ENCODE assay signal across 9 cellular contexts in genomic region chr5:163506726-163507125, GRCh38. TPM values are rescaled to one million over a fixed set of nuclear protein-coding genes. Genes with fewer than 3 reads are reported as not detected.
DNase-seq lines count a peak whose midpoint lies in the region; ATAC-seq, FAIRE-seq and TF ChIP-seq lines count a peak whose summit lies in the region.
"Had no signal": no experiment of that assay in that cellular context is flagged by ENCODE, and none has a peak within 500 bp of the region (broad histone marks: within the 10 kb centered on the region; RNA-seq: fewer than 3 reads in every experiment).

No MANE protein-coding gene starts in this region.

- TF ChIP-seq POLR2A in endothelial cell of umbilical vein (IDR thresholded peaks at IDR 0.05; ENCODE audit: low read depth, low read length) (no peak), ovary (IDR thresholded peaks at IDR 0.05) (no peak)

- TF ChIP-seq EP300 in SK-N-SH (IDR thresholded peaks at IDR 0.05; ENCODE audit: borderline replicate concordance in 1 of 2, low read depth in 1 of 2, low read length in 1 of 2) (no peak), ovary (IDR thresholded peaks at IDR 0.05) (no peak)

- H3K27ac ChIP-seq in SK-N-SH (ENCODE audit: low read depth in 2 of 2, low read length in 1 of 2) (peak overlapping the region; percentile 88 to 92; a peak in 3 of 4 replicates), endothelial cell of umbilical vein (ENCODE audit: insufficient read depth, low read depth, low read length) (peak overlapping the region; percentile 70), ovary (peak overlapping the region in 1 of 2 donors; percentile 98)

- dilution Hi-C loops in endothelial cell of umbilical vein (cut with MboI; ENCODE audit: extremely low pct_ligation_motif_present, low sequenced_read_pairs): no loop called here

- H3K9ac ChIP-seq in SK-N-SH: peak overlapping the region; percentile 87
- H3K9ac ChIP-seq in endothelial cell of umbilical vein (replicated peaks; ENCODE audit: extremely low read depth, insufficient read depth, low read length): peak overlapping the region; percentile 84

- H3K9me1 ChIP-seq in endothelial cell of umbilical vein (replicated peaks; ENCODE audit: control insufficient read depth, extremely low read depth, insufficient read depth, low read length): no peaks in the 10 kb centered on the region

- H3K9me2 ChIP-seq in SK-N-SH: no peaks in the 10 kb centered on the region

- no peak overlapping the region for H2AFZ ChIP-seq in SK-N-SH (ENCODE audit: low read depth)
- no peak overlapping the region for H2AFZ ChIP-seq in endothelial cell of umbilical vein (ENCODE audit: low read depth, low read length)

- no TSS peak for BruUV-seq in endothelial cell of umbilical vein (replicated peaks; lab: Mats Ljungman, UMichigan)

- peaks cover 55% of the 10 kb centered on the region for H4K20me1 ChIP-seq in SK-N-SH (ENCODE audit: insufficient read depth)
- H4K20me1 ChIP-seq in endothelial cell of umbilical vein (replicated peaks; ENCODE audit: control insufficient read depth, extremely low read depth, insufficient read depth, low read length): peaks cover 4% of the 10 kb centered on the region

- peaks cover 13% of the 10 kb centered on the region for H3F3A ChIP-seq in SK-N-SH (replicated peaks; ENCODE audit: insufficient read depth)

- POLR2A ChIA-PET in SK-N-SH (lab: Yijun Ruan, JAX) (interaction anchor here (1.5 kb wide), 1 partner anchor 46 kb away, joined by 3 read pairs; the partner anchor contains the start of gene HMMR), endothelial cell of umbilical vein (lab: Charles Lee) (no interaction called here)

- ATAC-seq in SK-N-SH treated with all-trans-retinoic acid at 6 μM for 48 hours (no peak), HG03095 (IDR thresholded peaks at IDR 0.05; ENCODE audit: unreplicated experiment) (no peak)

- no peak for TF ChIP-seq RAD21 in SK-N-SH (IDR thresholded peaks at IDR 0.05; ENCODE audit: low read length)

- intact Hi-C loops in endothelial cell of umbilical vein (cut with micrococcal nuclease) (loop anchor here (5.0 kb wide), 1 partner anchor 696 kb away; no protein-coding TSS in a partner anchor), ovary (cut with DNase I) (loop anchor here in 2 of 4 donors (5.0 to 10.0 kb wide), 2 partner anchors 44 to 72 kb away; partner anchors contain the start of genes CCNG1 (in 1 of the 2), HMMR (in 1 of the 2) and NUDCD2 (in 1 of the 2))

- CTCF ChIA-PET in SK-N-SH (lab: Yijun Ruan, JAX): no interaction called here
- CTCF ChIA-PET in endothelial cell of umbilical vein (lab: Charles Lee): no interaction called here

- H3K27me3 ChIP-seq in SK-N-SH (ENCODE audit: insufficient read depth) (no peaks in the 10 kb centered on the region), endothelial cell of umbilical vein (ENCODE audit: control insufficient read depth in 2 of 2, insufficient read depth in 2 of 2, low read length in 2 of 2) (no peaks in the 10 kb centered on the region), ovary (no peaks in the 10 kb centered on the region)

- peaks cover 18 to 26% of the 10 kb centered on the region in 2 experiments for H3K4me1 ChIP-seq in SK-N-SH (ENCODE audit: control insufficient read depth in 1 of 2, insufficient read depth in 2 of 2, low read depth in 1 of 2, low read length in 1 of 2)
- peaks cover 37% of the 10 kb centered on the region for H3K4me1 ChIP-seq in endothelial cell of umbilical vein (ENCODE audit: control insufficient read depth, extremely low read depth, insufficient read depth, low read length)
- peaks cover 11% of the 10 kb centered on the region for H3K4me1 ChIP-seq in ovary (ENCODE audit: insufficient read depth)

- TF ChIP-seq CTCF in SK-N-SH (IDR thresholded peaks at IDR 0.05): no peak
- no peak for TF ChIP-seq CTCF in endothelial cell of umbilical vein (IDR thresholded peaks at IDR 0.05; ENCODE audit: extremely low read depth in 1 of 2, insufficient read depth in 1 of 2, low read depth in 1 of 2, low read length in 2 of 2)
- TF ChIP-seq CTCF in ovary (IDR thresholded peaks at IDR 0.05): no peak

- WGBS in SK-N-SH (ENCODE audit: low lambda C conversion rate): 13% methylated on average over 8 of the region's 8 CpGs
- 0 to 2% (median 1%) methylated on average over 8 of the region's 8 CpGs for WGBS in ovary, 3 donors

- H3K9me3 ChIP-seq in SK-N-SH (no peaks in the 10 kb centered on the region), endothelial cell of umbilical vein (replicated peaks; ENCODE audit: control insufficient read depth, insufficient read depth, low read length) (no peaks in the 10 kb centered on the region), ovary (no peaks in the 10 kb centered on the region)

- H3K36me3 ChIP-seq in SK-N-SH (replicated peaks in 1 of 2; ENCODE audit: control insufficient read depth in 1 of 2, insufficient read depth in 2 of 2, low read length in 1 of 2) (peaks cover 1 to 2% of the 10 kb centered on the region in 2 experiments), endothelial cell of umbilical vein (ENCODE audit: control insufficient read depth in 2 of 2, extremely low read depth in 1 of 2, insufficient read depth in 2 of 2, low read length in 2 of 2) (peaks cover under 1 to 2% of the 10 kb centered on the region in 2 experiments), ovary (no peaks in the 10 kb centered on the region)

- DNase-seq in SK-N-SH (no peak), RPMI7951 (ENCODE audit: low read depth) (peak; percentile 18), endothelial cell of umbilical vein (ENCODE audit: low read depth, low spot score) (peak; percentile 55), ovary (no peak), HuH-7.5 (ENCODE audit: low spot score) (no peak)
- no peak for DNase-seq in stimulated activated CD4-positive, alpha-beta T cell treated with anti-CD3 and anti-CD28 coated beads, Interleukin-1b, Interleukin-23, amount 100 ng/mL, for 48 hours

- FAIRE-seq in endothelial cell of umbilical vein (lab: Jason Lieb, UNC): no peak
- FAIRE-seq: G401.6 had no signal

- H3K4me3 ChIP-seq in SK-N-SH (ENCODE audit: low read depth in 2 of 2, low read length in 1 of 2) (peak overlapping the region; percentile 70 to 86), endothelial cell of umbilical vein (replicated peaks in 1 of 3; ENCODE audit: insufficient read depth in 1 of 3, low read depth in 1 of 3, low read length in 3 of 3) (peak overlapping the region; percentile 59 to 98 (median 72)), ovary (peak overlapping the region; percentile 85)

- H3K79me2 ChIP-seq in SK-N-SH (ENCODE audit: insufficient read depth): peaks cover 71% of the 10 kb centered on the region
- H3K79me2 ChIP-seq in endothelial cell of umbilical vein (ENCODE audit: control insufficient read depth, insufficient read depth, low read length): peaks cover 60% of the 10 kb centered on the region

- H3K4me2 ChIP-seq in SK-N-SH (peak overlapping the region; percentile 87), endothelial cell of umbilical vein (ENCODE audit: insufficient read depth, low read length) (peak overlapping the region; percentile 97)

RNA-seq across cellular contexts. Expression of gene MAT2B, which starts 1.3 kb away (rescaled TPM):
- polyA plus RNA-seq in SK-N-SH (2012; rRNA removed): 30.1 and 35.6 TPM in 2 replicates
- polyA plus RNA-seq in SK-N-SH (2012; cell fraction: cytosol; rRNA removed): 44.8 and 46.6 TPM in 2 replicates
- polyA plus RNA-seq in SK-N-SH (2012; cell fraction: nucleus; rRNA removed): 8.1 and 17.8 TPM in 2 replicates
- 59.1 and 68.0 TPM in 2 replicates for total RNA-seq in RPMI7951 (2014; rRNA removed; shearing (Covaris generic))
- total RNA-seq in endothelial cell of umbilical vein: 93.1 and 101 TPM in 2 replicates
- 33.9 and 41.5 TPM in 2 replicates for polyA plus RNA-seq in endothelial cell of umbilical vein
- polyA plus RNA-seq in endothelial cell of umbilical vein (2011; cell fraction: cytosol; rRNA removed): 55.0 and 55.8 TPM in 2 replicates
- 29.6 and 42.1 TPM in 2 replicates for polyA plus RNA-seq in endothelial cell of umbilical vein (2011; cell fraction: nucleus; rRNA removed)
- 86.7 and 111 TPM in 2 replicates for polyA plus RNA-seq in endothelial cell of umbilical vein (2012)
- polyA minus RNA-seq in endothelial cell of umbilical vein: 46.0 and 52.0 TPM in 2 replicates
- polyA minus RNA-seq in endothelial cell of umbilical vein (2011; cell fraction: cytosol; rRNA and poly(A)+ RNA removed): 18.8 TPM
- 20.0 and 24.9 TPM in 2 replicates for polyA minus RNA-seq in endothelial cell of umbilical vein (2011; cell fraction: nucleus; rRNA and poly(A)+ RNA removed)
- total RNA-seq in ovary: 10 to 100 TPM; 46.6 to 67.8 (median 54.0) TPM
- 10 to 100 TPM; 81.6 to 83.0 TPM for polyA plus RNA-seq in ovary

RNA-seq across cellular contexts. Expression of gene HMMR, which starts 46.3 kb away (rescaled TPM):
- 7.7 and 7.8 TPM in 2 replicates for polyA plus RNA-seq in SK-N-SH (2012; rRNA removed)
- polyA plus RNA-seq in SK-N-SH (2012; cell fraction: cytosol; rRNA removed): 10.7 and 13.1 TPM in 2 replicates
- 3.2 and 5.6 TPM in 2 replicates for polyA plus RNA-seq in SK-N-SH (2012; cell fraction: nucleus; rRNA removed)
- total RNA-seq in RPMI7951 (2014; rRNA removed; shearing (Covaris generic)): 70.5 and 79.3 TPM in 2 replicates
- 26.0 and 31.0 TPM in 2 replicates for total RNA-seq in endothelial cell of umbilical vein
- polyA plus RNA-seq in endothelial cell of umbilical vein: 3.9 and 5.5 TPM in 2 replicates
- polyA plus RNA-seq in endothelial cell of umbilical vein (2011; cell fraction: cytosol; rRNA removed): 9.5 and 11.6 TPM in 2 replicates
- polyA plus RNA-seq in endothelial cell of umbilical vein (2011; cell fraction: nucleus; rRNA removed): 7.5 and 16.0 TPM in 2 replicates
- 9.5 and 25.6 TPM in 2 replicates for polyA plus RNA-seq in endothelial cell of umbilical vein (2012)
- 3.2 and 3.3 TPM in 2 replicates for polyA minus RNA-seq in endothelial cell of umbilical vein
- polyA minus RNA-seq in endothelial cell of umbilical vein (2011; cell fraction: cytosol; rRNA and poly(A)+ RNA removed): 16.4 TPM
- polyA minus RNA-seq in endothelial cell of umbilical vein (2011; cell fraction: nucleus; rRNA and poly(A)+ RNA removed): 5.3 and 12.6 TPM in 2 replicates
- total RNA-seq in ovary: 1 to 10 TPM in 1 of 7 donors, under 1 TPM in 5, not detected in 1; 0.10 to 1.4 (median 0.27) TPM
- under 1 TPM; 0.23 to 0.77 TPM for polyA plus RNA-seq in ovary

RNA-seq across cellular contexts. Expression of gene NUDCD2, which starts 46.8 kb away (rescaled TPM):
- polyA plus RNA-seq in SK-N-SH (2012; rRNA removed) (7.8 and 8.6 TPM in 2 replicates), endothelial cell of umbilical vein (2.4 and 3.9 TPM in 2 replicates), ovary (1 to 10 TPM; 8.4 to 9.5 TPM)
- polyA plus RNA-seq in SK-N-SH (2012; cell fraction: cytosol; rRNA removed): 10.5 and 13.4 TPM in 2 replicates
- polyA plus RNA-seq in SK-N-SH (2012; cell fraction: nucleus; rRNA removed): 5.4 and 10.4 TPM in 2 replicates
- total RNA-seq in RPMI7951 (2014; rRNA removed; shearing (Covaris generic)): 7.3 and 10.4 TPM in 2 replicates
- total RNA-seq in endothelial cell of umbilical vein (46.9 and 50.3 TPM in 2 replicates), ovary (10 to 100 TPM in 6 of 7 donors, 1 to 10 TPM in 1; 6.8 to 26.0 (median 19.6) TPM)
- 6.5 and 6.8 TPM in 2 replicates for polyA plus RNA-seq in endothelial cell of umbilical vein (2011; cell fraction: cytosol; rRNA removed)
- 4.1 and 5.5 TPM in 2 replicates for polyA plus RNA-seq in endothelial cell of umbilical vein (2011; cell fraction: nucleus; rRNA removed)
- polyA plus RNA-seq in endothelial cell of umbilical vein (2012): 21.8 and 24.3 TPM in 2 replicates
- polyA minus RNA-seq in endothelial cell of umbilical vein: 1.7 and 4.0 TPM in 2 replicates
- polyA minus RNA-seq in endothelial cell of umbilical vein (2011; cell fraction: cytosol; rRNA and poly(A)+ RNA removed): 7.7 TPM
- 3.3 and 5.9 TPM in 2 replicates for polyA minus RNA-seq in endothelial cell of umbilical vein (2011; cell fraction: nucleus; rRNA and poly(A)+ RNA removed)

Comparison
In these comparisons a context has a peak if more than half of its experiments do, and no peak if none do; other contexts are left out.
1. DNase-seq: peak in RPMI7951 (single experiment) and endothelial cell of umbilical vein (single experiment); none in SK-N-SH (single experiment), ovary (0 of 5), stimulated activated CD4-positive, alpha-beta T cell treated with anti-CD3 and anti-CD28 coated beads, Interleukin-1b, Interleukin-23, amount 100 ng/mL, for 48 hours (single experiment) and HuH-7.5 (single experiment).
2. RNA of gene HMMR, which starts 46.3 kb away (total RNA-seq): 70.5 to 79.3 TPM in RPMI7951 and 26.0 to 31.0 TPM in endothelial cell of umbilical vein; 0.10 to 1.4 TPM in ovary; every median in the first group is over 10 times any median in the second.
3. Peak in every context shown above with its lines, with median percentiles within 50 percentile points of each other: H3K4me3 ChIP-seq.